ENCODE assay signal across 9 cellular contexts in the genomic region with DNA sequence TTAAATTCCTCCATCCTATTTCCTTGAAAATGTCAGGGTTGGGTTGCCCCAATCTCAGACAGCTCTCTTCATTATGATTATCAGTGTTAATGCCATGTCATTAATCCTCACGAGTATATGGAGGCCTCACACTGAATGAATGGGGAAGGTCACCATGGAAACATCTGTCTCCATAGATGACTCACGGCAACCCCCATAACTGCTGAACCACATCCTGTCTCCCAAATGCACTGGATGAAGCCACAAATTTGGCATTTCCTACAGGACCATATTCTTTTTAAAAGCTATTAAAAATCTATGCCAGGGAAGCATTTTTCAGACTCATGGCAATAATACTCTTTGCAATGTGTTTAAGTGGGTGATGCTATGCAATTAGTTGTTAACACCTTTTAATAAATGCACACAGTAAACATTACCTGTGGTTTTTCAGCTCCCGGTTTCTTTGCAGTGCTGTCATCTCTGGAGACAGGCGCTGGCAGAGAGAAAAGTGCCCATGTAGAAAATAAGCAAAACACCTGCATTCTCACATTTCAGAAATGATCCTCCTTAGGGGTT.
DNase-seq lines count a peak whose midpoint lies in the region; ATAC-seq and TF ChIP-seq lines count a peak whose summit lies in the region.
"Had no signal": no experiment of that assay in that cellular context is flagged by ENCODE, and none has a peak within 500 bp of the region (broad histone marks: within the 10 kb centered on the region; RNA-seq: fewer than 3 reads in every experiment).

No MANE protein-coding gene starts in this region.

- no peak overlapping the region for H2AK5ac ChIP-seq in mesendoderm (ENCODE audit: low read length)

- peak overlapping the region; percentile 36 for H2BK15ac ChIP-seq in mesendoderm (replicated peaks; ENCODE audit: low read depth)

- no peak overlapping the region for H3K4me2 ChIP-seq in mesendoderm (ENCODE audit: low read length)

- no peak overlapping the region for H4K8ac ChIP-seq in mesendoderm (ENCODE audit: low read depth, low read length)

- peaks cover 46% of the 10 kb centered on the region for H3K4me1 ChIP-seq in left ventricle myocardium inferior
- H3K4me1 ChIP-seq in mesendoderm (ENCODE audit: control insufficient read depth, low read depth, low read length): peaks cover 6% of the 10 kb centered on the region
- peaks cover 0 to 66% (median 19%) of the 10 kb centered on the region in 3 donors for H3K4me1 ChIP-seq in esophagus squamous epithelium

- H3K56ac ChIP-seq in mesendoderm (ENCODE audit: low read length): no peak overlapping the region

- intact Hi-C loops in left ventricle myocardium superior (cut with micrococcal nuclease): no loop called here
- intact Hi-C loops in left ventricle myocardium inferior (cut with micrococcal nuclease): no loop called here
- intact Hi-C loops in esophagus squamous epithelium (cut with DNase I): no loop called here

- no peak overlapping the region for H3K23ac ChIP-seq in mesendoderm (ENCODE audit: low read length)

- no peak overlapping the region for H4K5ac ChIP-seq in mesendoderm (ENCODE audit: low read length)

- no peaks in the 10 kb centered on the region for H3K79me2 ChIP-seq in mesendoderm (ENCODE audit: control insufficient read depth, insufficient read depth, low read length)

- H3K9me3 ChIP-seq in left ventricle myocardium inferior (replicated peaks) (no peaks in the 10 kb centered on the region), SK-N-MC (ENCODE audit: low read depth, low read length) (no peaks in the 10 kb centered on the region), esophagus squamous epithelium (no peaks in the 10 kb centered on the region)

- H3K36me3 ChIP-seq in left ventricle myocardium inferior (no peaks in the 10 kb centered on the region), SK-N-MC (ENCODE audit: insufficient read depth, low read length) (no peaks in the 10 kb centered on the region), mesendoderm (ENCODE audit: control insufficient read depth, insufficient read depth, low read length) (no peaks in the 10 kb centered on the region), esophagus squamous epithelium (no peaks in the 10 kb centered on the region)

- H3K27ac ChIP-seq in left ventricle myocardium inferior (replicated peaks) (no peak overlapping the region), SK-N-MC (peak overlapping the region; percentile 37; the same call in 1 of the 2 replicates), mesendoderm (ENCODE audit: low read depth, low read length) (no peak overlapping the region), esophagus squamous epithelium (no peak overlapping the region)

- H2BK120ac ChIP-seq in mesendoderm (ENCODE audit: low read depth, low read length): no peak overlapping the region

- no peak overlapping the region for H3K4ac ChIP-seq in mesendoderm (ENCODE audit: low read depth, low read length)

- peak overlapping the region; percentile 28 for H3K18ac ChIP-seq in mesendoderm (ENCODE audit: low read length)

- H3K27me3 ChIP-seq in left ventricle myocardium inferior (ENCODE audit: low read depth): no peaks in the 10 kb centered on the region
- no peaks in the 10 kb centered on the region for H3K27me3 ChIP-seq in mesendoderm (ENCODE audit: insufficient read depth, low read length, poor library complexity)
- H3K27me3 ChIP-seq in esophagus squamous epithelium: no peaks in the 10 kb centered on the region

- WGBS in mesendoderm (ENCODE audit: extremely low coverage, insufficient coverage, low lambda C conversion rate): no CpG with 5 or more reads among the region's 4 CpGs
- WGBS in esophagus squamous epithelium, 2 donors: 36 to 42% methylated on average over 4 of the region's 4 CpGs

- H2BK5ac ChIP-seq in mesendoderm (ENCODE audit: low read length): no peak overlapping the region

- TF ChIP-seq CTCF in left ventricle myocardium inferior (IDR thresholded peaks at IDR 0.05; ENCODE audit: borderline replicate concordance) (no peak), esophagus squamous epithelium (IDR thresholded peaks at IDR 0.05) (no peak)

- peak; percentile 38 for ATAC-seq in left ventricle myocardium superior
- peak; percentile 81 for ATAC-seq in HG03354 (IDR thresholded peaks at IDR 0.05; ENCODE audit: poor library complexity, severe bottlenecking, unreplicated experiment)

- H3K9ac ChIP-seq in SK-N-MC (ENCODE audit: insufficient read length) (no peak overlapping the region), mesendoderm (ENCODE audit: low read length) (no peak overlapping the region)

- no peaks in the 10 kb centered on the region for H3K79me1 ChIP-seq in mesendoderm (ENCODE audit: low read length)

- no peak for TF ChIP-seq POLR2A in esophagus squamous epithelium (IDR thresholded peaks at IDR 0.05)

- no peak for DNase-seq in left ventricle myocardium superior
- DNase-seq in left ventricle myocardium inferior: no peak
- DNase-seq in SK-N-MC (ENCODE audit: low read depth, low spot score): peak; percentile 79
- peak; percentile 76 for DNase-seq in mesendoderm
- no peak for DNase-seq in anterior cingulate cortex (lab: John Stamatoyannopoulos, UW)
- no peak for DNase-seq in esophagus squamous epithelium (lab: John Stamatoyannopoulos, UW)
- no peak for DNase-seq in cerebellum (ENCODE audit: low spot score)
- DNase-seq: activated naive CD8-positive, alpha-beta T cell treated with anti-CD3 and anti-CD28 coated beads, Interleukin-2, amount 10 ng/mL, durations not matched to agents 7 days and 5 days had no signal

- no peak overlapping the region for H3K4me3 ChIP-seq in left ventricle myocardium inferior
- peak overlapping the region; percentile 23; the same call in 1 of the 2 replicates for H3K4me3 ChIP-seq in SK-N-MC
- no peak overlapping the region for H3K4me3 ChIP-seq in mesendoderm (ENCODE audit: low read length)
- no peak overlapping the region for H3K4me3 ChIP-seq in esophagus squamous epithelium

Comparison
In these comparisons a context has a peak if more than half of its experiments do, and no peak if none do; other contexts are left out.
1. DNase-seq: peak in SK-N-MC (single experiment) and mesendoderm (single experiment); none in left ventricle myocardium superior (single experiment), left ventricle myocardium inferior (single experiment), anterior cingulate cortex (0 of 58), esophagus squamous epithelium (single experiment) and cerebellum (single experiment).